In genomic region chr15:60729850-60730458, GRCh38 we compare ENCODE assay signal across 19 cellular contexts.
DNase-seq lines count a peak whose midpoint lies in the region; ATAC-seq and TF ChIP-seq lines count a peak whose summit lies in the region.
"Had no signal": no experiment of that assay in that cellular context is flagged by ENCODE, and none has a peak within 500 bp of the region (broad histone marks: within the 10 kb centered on the region; RNA-seq: fewer than 3 reads in every experiment).

No MANE protein-coding gene starts in this region.

- no peak for TF ChIP-seq CTCF in CD4-positive, alpha-beta T cell (IDR thresholded peaks at IDR 0.05)
- no peak for TF ChIP-seq CTCF in MM.1S (IDR thresholded peaks at IDR 0.05; ENCODE audit: low read length)
- no peak for TF ChIP-seq CTCF in natural killer cell (IDR thresholded peaks at IDR 0.05)

- peak overlapping the region; percentile 27 for H3K4me2 ChIP-seq in MM.1S (ENCODE audit: low read depth, low read length)

- H3K9me3 Mint-ChIP-seq in CD4-positive, alpha-beta T cell: peaks cover 5% of the 10 kb centered on the region
- peaks cover 0 to 4% of the 10 kb centered on the region in 2 donors for H3K9me3 Mint-ChIP-seq in natural killer cell

- no peaks in the 10 kb centered on the region for H3K27me3 ChIP-seq in CD4-positive, alpha-beta T cell (ENCODE audit: control insufficient read depth, insufficient read depth, low read length)
- H3K27me3 ChIP-seq in MM.1S (replicated peaks; ENCODE audit: insufficient read depth, low read length): no peaks in the 10 kb centered on the region
- H3K27me3 ChIP-seq: SJSA1, spleen had no signal

- peaks cover 20% of the 10 kb centered on the region for H3K4me1 ChIP-seq in MM.1S (ENCODE audit: low read length)
- H3K4me1 ChIP-seq: SJSA1, spleen had no signal

- no peak overlapping the region for H3K4me3 ChIP-seq in MM.1S (ENCODE audit: low read length)
- H3K4me3 ChIP-seq: SJSA1, spleen had no signal

- no peak for DNase-seq in CD4-positive, alpha-beta T cell
- DNase-seq in MM.1S: peak; percentile 70
- peak; percentile 53 for DNase-seq in activated naive CD4-positive, alpha-beta T cell treated with anti-CD3 and anti-CD28 coated beads, Interleukin-2, amount 50 U/mL, for 16 hours
- DNase-seq in stimulated activated CD4-positive, alpha-beta T cell treated with anti-CD3 and anti-CD28 coated beads, Interleukin-4, amount 100 ng/mL, for 1 hour: peak; percentile 47
- no peak for DNase-seq in natural killer cell
- no peak for DNase-seq in NCI-H2227 treated with DMSO at 0.1 percent for 48 hours (lab: John Stamatoyannopoulos, UW)
- no peak for DNase-seq in Ammon's horn (ENCODE audit: low spot score)
- DNase-seq: AML-193, caudate nucleus, DMS53, endodermal cell, left ventricle myocardium superior, naive B cell, NCI-H1436, NCI-H510A, spleen had no signal

- peak; percentile 54 for ATAC-seq in CD4-positive, alpha-beta T cell (ENCODE audit: poor library complexity)
- no peak for ATAC-seq in natural killer cell
- no peak for ATAC-seq in GM19351 (IDR thresholded peaks at IDR 0.05; ENCODE audit: unreplicated experiment)
- ATAC-seq: left ventricle myocardium superior had no signal

- H3K4me1 Mint-ChIP-seq in CD4-positive, alpha-beta T cell (ENCODE audit: low read depth): peaks cover 28% of the 10 kb centered on the region
- no peaks in the 10 kb centered on the region for H3K4me1 Mint-ChIP-seq in natural killer cell
- H3K4me1 Mint-ChIP-seq: endodermal cell, naive B cell had no signal

- POLR2A ChIA-PET in CD4-positive, alpha-beta T cell (lab: Charles Lee): interaction anchor here (0.6 kb wide), 1 partner anchor 20 kb away, joined by 4 read pairs; no protein-coding TSS in a partner anchor

- H3K27me3 Mint-ChIP-seq in CD4-positive, alpha-beta T cell: no peaks in the 10 kb centered on the region
- no peaks in the 10 kb centered on the region for H3K27me3 Mint-ChIP-seq in natural killer cell (ENCODE audit: low read depth in 2 of 2)
- H3K27me3 Mint-ChIP-seq: progenitor cell of endocrine pancreas had no signal

- no peaks in the 10 kb centered on the region for H3K9me2 ChIP-seq in MM.1S (replicated peaks; ENCODE audit: insufficient read depth, low read length)

- H3K27ac ChIP-seq in CD4-positive, alpha-beta T cell (ENCODE audit: low read depth, low read length): no peak overlapping the region
- peak overlapping the region; percentile 24; the same call in 1 of the 2 replicates for H3K27ac ChIP-seq in MM.1S (ENCODE audit: low read length)
- H3K27ac ChIP-seq: SJSA1, spleen had no signal

- no peaks in the 10 kb centered on the region for H3K79me2 ChIP-seq in MM.1S (ENCODE audit: low read length)

- H3F3A ChIP-seq in MM.1S (ENCODE audit: insufficient read depth, low read length): peaks cover 6% of the 10 kb centered on the region

- CTCF ChIA-PET in CD4-positive, alpha-beta T cell (lab: Charles Lee): interaction anchor here (1.2 to 1.3 kb wide), 2 partner anchors 39 to 58 kb away, joined by 3 read pairs; no protein-coding TSS in a partner anchor

- H3K27ac Mint-ChIP-seq in CD4-positive, alpha-beta T cell: no peak overlapping the region
- no peak overlapping the region for H3K27ac Mint-ChIP-seq in natural killer cell
- H3K27ac Mint-ChIP-seq: endodermal cell, naive B cell, progenitor cell of endocrine pancreas had no signal

- peaks cover 15% of the 10 kb centered on the region for H3K36me3 Mint-ChIP-seq in CD4-positive, alpha-beta T cell (ENCODE audit: low read depth)
- H3K36me3 Mint-ChIP-seq in natural killer cell: peaks cover 18% of the 10 kb centered on the region

- no peaks in the 10 kb centered on the region for H3K36me3 ChIP-seq in MM.1S (replicated peaks; ENCODE audit: insufficient read depth, low read length)
- H3K36me3 ChIP-seq: SJSA1, spleen had no signal

- H3K9me3 ChIP-seq in CD4-positive, alpha-beta T cell (ENCODE audit: control insufficient read depth, low read length): peaks cover 8% of the 10 kb centered on the region
- no peaks in the 10 kb centered on the region for H3K9me3 ChIP-seq in MM.1S (replicated peaks; ENCODE audit: insufficient read depth, low read length)
- H3K9me3 ChIP-seq: SJSA1 had no signal

- no peak overlapping the region for H2AFZ ChIP-seq in MM.1S (ENCODE audit: low read length)

- H3K4me3 Mint-ChIP-seq in CD4-positive, alpha-beta T cell: no peak overlapping the region
- H3K4me3 Mint-ChIP-seq in natural killer cell: no peak overlapping the region
- H3K4me3 Mint-ChIP-seq: endodermal cell, naive B cell had no signal

- H4K20me1 ChIP-seq in MM.1S (ENCODE audit: insufficient read depth, low read length): no peaks in the 10 kb centered on the region

- intact Hi-C loops in CD4-positive, alpha-beta T cell (cut with DNase I, micrococcal nuclease): no loop called here
- intact Hi-C loops in natural killer cell (cut with micrococcal nuclease): no loop called here

- H3K9ac ChIP-seq in MM.1S (ENCODE audit: low read length): no peak overlapping the region

Comparison
In these comparisons a context has a peak if more than half of its experiments do, and no peak if none do; other contexts are left out.
1. DNase-seq: peak in MM.1S (single experiment), activated naive CD4-positive, alpha-beta T cell treated with anti-CD3 and anti-CD28 coated beads, Interleukin-2, amount 50 U/mL, for 16 hours (single experiment) and stimulated activated CD4-positive, alpha-beta T cell treated with anti-CD3 and anti-CD28 coated beads, Interleukin-4, amount 100 ng/mL, for 1 hour (single experiment); none in CD4-positive, alpha-beta T cell (0 of 10), natural killer cell (single experiment), NCI-H2227 treated with DMSO at 0.1 percent for 48 hours (single experiment) and Ammon's horn (single experiment).